16 cellular contexts compared by ENCODE assay signal in the genomic region with DNA sequence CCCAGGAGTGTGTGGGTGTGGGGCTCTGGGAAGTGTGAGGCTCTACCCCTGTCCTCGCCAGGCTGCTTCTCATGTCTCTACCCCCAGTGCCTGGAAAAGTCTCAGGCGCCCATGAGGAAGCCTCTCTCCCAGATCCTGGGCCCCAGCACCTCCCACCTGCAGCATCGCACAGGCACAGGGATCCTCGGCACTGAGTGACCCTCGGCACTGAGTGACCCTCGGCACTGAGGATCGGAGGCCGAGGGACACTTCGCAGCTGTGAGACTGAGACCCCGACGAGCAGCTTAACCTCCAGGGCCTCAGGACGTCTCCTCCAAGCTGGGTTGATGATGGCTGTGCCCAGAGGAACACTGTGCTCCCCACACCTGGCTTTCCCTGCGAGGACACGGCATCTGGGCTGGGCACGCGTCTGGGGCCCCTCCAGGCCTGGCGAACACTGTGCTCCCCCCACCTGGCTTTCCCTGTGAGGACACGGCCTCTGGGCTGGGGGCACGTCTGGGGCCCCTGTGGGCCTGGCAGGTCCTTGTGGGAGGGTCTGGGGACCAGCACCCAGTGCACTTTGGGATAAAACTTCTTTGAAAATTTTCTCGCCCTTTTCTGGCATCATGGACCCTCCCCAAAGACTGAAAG.
DNase-seq lines count a peak whose midpoint lies in the region; ATAC-seq and TF ChIP-seq lines count a peak whose summit lies in the region.
"Had no signal": no experiment of that assay in that cellular context is flagged by ENCODE, and none has a peak within 500 bp of the region (broad histone marks: within the 10 kb centered on the region; RNA-seq: fewer than 3 reads in every experiment).

No MANE protein-coding gene starts in this region.

- H3K4me1 ChIP-seq in BLaER1 (peaks cover 72% of the 10 kb centered on the region), Peyer's patch (no peaks in the 10 kb centered on the region)

- H3K27ac Mint-ChIP-seq in WTC11, result no peak overlapping the region
- no peak overlapping the region for H3K27ac Mint-ChIP-seq in activated naive CD4-positive, alpha-beta T cell treated with anti-CD3 and anti-CD28 coated beads, Interleukin-2, amount 10 ng/mL, durations not matched to agents 7 days and 5 days
- H3K27ac Mint-ChIP-seq: CD8-positive, alpha-beta T cell had no signal

- CTCF ChIA-PET in WTC11 (lab: Charles Lee), result interaction anchor here (1.0 kb wide), 1 partner anchor 10 kb away, joined by 4 read pairs; no protein-coding TSS in a partner anchor
- CTCF ChIA-PET in activated naive CD4-positive, alpha-beta T cell treated with anti-CD3 and anti-CD28 coated beads, Interleukin-2, amount 10 ng/mL, durations not matched to agents 7 days and 5 days (lab: Charles Lee), result no interaction called here

- no peak for ATAC-seq in sciatic nerve
- no peak for ATAC-seq in WTC11
- ATAC-seq in HG02884 (IDR thresholded peaks at IDR 0.05; ENCODE audit: unreplicated experiment), result no peak
- ATAC-seq: CD8-positive, alpha-beta T cell had no signal

- H3K36me3 Mint-ChIP-seq in WTC11, result no peaks in the 10 kb centered on the region
- H3K36me3 Mint-ChIP-seq in activated naive CD4-positive, alpha-beta T cell treated with anti-CD3 and anti-CD28 coated beads, Interleukin-2, amount 10 ng/mL, durations not matched to agents 7 days and 5 days, result no peaks in the 10 kb centered on the region
- H3K36me3 Mint-ChIP-seq: CD8-positive, alpha-beta T cell had no signal

- H3K36me3 ChIP-seq in BLaER1, result no peaks in the 10 kb centered on the region
- no peaks in the 10 kb centered on the region for H3K36me3 ChIP-seq in Peyer's patch

- DNase-seq in Peyer's patch (peak in 2 of 3 donors; percentile 34 to 37), islet precursor cell (peak; percentile 37), sciatic nerve (ENCODE audit: low spot score) (peak; percentile 21), WTC11 (ENCODE audit: low spot score) (no peak), NCI-H510A treated with DMSO at 0.1 percent for 48 hours (lab: John Stamatoyannopoulos, UW) (no peak)
- no peak for DNase-seq in activated naive CD4-positive, alpha-beta T cell treated with anti-CD3 and anti-CD28 coated beads, Interleukin-2, amount 10 ng/mL, durations not matched to agents 7 days and 5 days
- DNase-seq: AML-193; CD8-positive, alpha-beta T cell; GM23248; Karpas-422; NCI-H1105 treated with DMSO at 0.1 percent for 48 hours; NCI-H187 treated with DMSO at 0.1 percent for 48 hours; NCI-H2171; NCI-H510A had no signal

- peaks cover 21% of the 10 kb centered on the region; the same call in 1 of the 2 replicates for H3K27me3 ChIP-seq in BLaER1
- H3K27me3 ChIP-seq in Peyer's patch, result no peaks in the 10 kb centered on the region

- intact Hi-C loops in sciatic nerve (cut with DNase I), result no loop called here

- peak overlapping the region; percentile 15; the same call in 1 of the 2 replicates for H3K9ac ChIP-seq in BLaER1
- H3K9ac ChIP-seq: GM23248 had no signal

- peaks cover 22% of the 10 kb centered on the region for H3K4me1 Mint-ChIP-seq in WTC11
- peaks cover 3% of the 10 kb centered on the region for H3K4me1 Mint-ChIP-seq in activated naive CD4-positive, alpha-beta T cell treated with anti-CD3 and anti-CD28 coated beads, Interleukin-2, amount 10 ng/mL, durations not matched to agents 7 days and 5 days

- no peak overlapping the region for H3K4me3 Mint-ChIP-seq in WTC11
- H3K4me3 Mint-ChIP-seq in activated naive CD4-positive, alpha-beta T cell treated with anti-CD3 and anti-CD28 coated beads, Interleukin-2, amount 10 ng/mL, durations not matched to agents 7 days and 5 days, result no peak overlapping the region
- H3K4me3 Mint-ChIP-seq: CD8-positive, alpha-beta T cell had no signal

- H3K4me3 ChIP-seq in BLaER1 (peak overlapping the region; percentile 57), Peyer's patch (no peak overlapping the region)
- H3K4me3 ChIP-seq: GM23248 had no signal

- no peak for TF ChIP-seq POLR2A in Peyer's patch (IDR thresholded peaks at IDR 0.05)

- peaks cover 7% of the 10 kb centered on the region for H3K9me3 Mint-ChIP-seq in WTC11
- H3K9me3 Mint-ChIP-seq in activated naive CD4-positive, alpha-beta T cell treated with anti-CD3 and anti-CD28 coated beads, Interleukin-2, amount 10 ng/mL, durations not matched to agents 7 days and 5 days, result peaks cover 10% of the 10 kb centered on the region

- peak overlapping the region; percentile 95 for H3K4me2 ChIP-seq in BLaER1

- POLR2A ChIA-PET in WTC11 (lab: Charles Lee), result no interaction called here

- H3K9me3 ChIP-seq in BLaER1, result peaks cover 16% of the 10 kb centered on the region
- H3K9me3 ChIP-seq in Peyer's patch, result no peaks in the 10 kb centered on the region

- peak overlapping the region; percentile 73 for H3K27ac ChIP-seq in BLaER1
- H3K27ac ChIP-seq in Peyer's patch, result no peak overlapping the region
- H3K27ac ChIP-seq: GM23248 had no signal

- TF ChIP-seq CTCF in Peyer's patch (IDR thresholded peaks at IDR 0.05), result no peak
- TF ChIP-seq CTCF in WTC11 (IDR thresholded peaks at IDR 0.05), result no peak

- H3K27me3 Mint-ChIP-seq in WTC11 (ENCODE audit: low read depth), result no peaks in the 10 kb centered on the region
- peaks cover 13% of the 10 kb centered on the region for H3K27me3 Mint-ChIP-seq in activated naive CD4-positive, alpha-beta T cell treated with anti-CD3 and anti-CD28 coated beads, Interleukin-2, amount 10 ng/mL, durations not matched to agents 7 days and 5 days

- H4K20me1 ChIP-seq in BLaER1, result no peaks in the 10 kb centered on the region

TF ChIP-seq in WTC11, 78 proteins besides CTCF, POLR2A, EP300 and RAD21 (continues in another document):
- TF ChIP-seq, protein P1, sequence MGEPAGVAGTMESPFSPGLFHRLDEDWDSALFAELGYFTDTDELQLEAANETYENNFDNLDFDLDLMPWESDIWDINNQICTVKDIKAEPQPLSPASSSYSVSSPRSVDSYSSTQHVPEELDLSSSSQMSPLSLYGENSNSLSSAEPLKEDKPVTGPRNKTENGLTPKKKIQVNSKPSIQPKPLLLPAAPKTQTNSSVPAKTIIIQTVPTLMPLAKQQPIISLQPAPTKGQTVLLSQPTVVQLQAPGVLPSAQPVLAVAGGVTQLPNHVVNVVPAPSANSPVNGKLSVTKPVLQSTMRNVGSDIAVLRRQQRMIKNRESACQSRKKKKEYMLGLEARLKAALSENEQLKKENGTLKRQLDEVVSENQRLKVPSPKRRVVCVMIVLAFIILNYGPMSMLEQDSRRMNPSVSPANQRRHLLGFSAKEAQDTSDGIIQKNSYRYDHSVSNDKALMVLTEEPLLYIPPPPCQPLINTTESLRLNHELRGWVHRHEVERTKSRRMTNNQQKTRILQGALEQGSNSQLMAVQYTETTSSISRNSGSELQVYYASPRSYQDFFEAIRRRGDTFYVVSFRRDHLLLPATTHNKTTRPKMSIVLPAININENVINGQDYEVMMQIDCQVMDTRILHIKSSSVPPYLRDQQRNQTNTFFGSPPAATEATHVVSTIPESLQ (CRISPR knock-in tag; IDR thresholded peaks at IDR 0.05), result no peak
- TF ChIP-seq ZNF281 (CRISPR knock-in tag; IDR thresholded peaks at IDR 0.05) (no peak), ZNF423 (CRISPR knock-in tag; IDR thresholded peaks at IDR 0.05) (no peak), JAZF1 (CRISPR knock-in tag; IDR thresholded peaks at IDR 0.05) (no peak), ZNF396 (CRISPR knock-in tag; IDR thresholded peaks at IDR 0.05; ENCODE audit: borderline replicate concordance) (no peak), SMAD4 (CRISPR knock-in tag; IDR thresholded peaks at IDR 0.05) (no peak), E2F5 (CRISPR knock-in tag; IDR thresholded peaks at IDR 0.05) (no peak), FOXK1 (CRISPR knock-in tag; IDR thresholded peaks at IDR 0.05) (no peak), SMAD3 (CRISPR knock-in tag; IDR thresholded peaks at IDR 0.05; ENCODE audit: borderline replicate concordance) (no peak), ZNF219 (CRISPR knock-in tag; IDR thresholded peaks at IDR 0.05; ENCODE audit: borderline replicate concordance) (no peak)
- TF ChIP-seq, protein P2, sequence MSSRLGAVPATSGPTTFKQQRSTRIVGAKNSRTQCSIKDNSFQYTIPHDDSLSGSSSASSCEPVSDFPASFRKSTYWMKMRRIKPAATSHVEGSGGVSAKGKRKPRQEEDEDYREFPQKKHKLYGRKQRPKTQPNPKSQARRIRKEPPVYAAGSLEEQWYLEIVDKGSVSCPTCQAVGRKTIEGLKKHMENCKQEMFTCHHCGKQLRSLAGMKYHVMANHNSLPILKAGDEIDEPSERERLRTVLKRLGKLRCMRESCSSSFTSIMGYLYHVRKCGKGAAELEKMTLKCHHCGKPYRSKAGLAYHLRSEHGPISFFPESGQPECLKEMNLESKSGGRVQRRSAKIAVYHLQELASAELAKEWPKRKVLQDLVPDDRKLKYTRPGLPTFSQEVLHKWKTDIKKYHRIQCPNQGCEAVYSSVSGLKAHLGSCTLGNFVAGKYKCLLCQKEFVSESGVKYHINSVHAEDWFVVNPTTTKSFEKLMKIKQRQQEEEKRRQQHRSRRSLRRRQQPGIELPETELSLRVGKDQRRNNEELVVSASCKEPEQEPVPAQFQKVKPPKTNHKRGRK (CRISPR knock-in tag; IDR thresholded peaks at IDR 0.05; ENCODE audit: borderline replicate concordance), result no peak

Comparison
In these comparisons a context has a peak if more than half of its experiments do, and no peak if none do; other contexts are left out.
1. DNase-seq: peak in Peyer's patch (2 of 3), islet precursor cell (single experiment) and sciatic nerve (single experiment); none in WTC11 (single experiment), NCI-H510A treated with DMSO at 0.1 percent for 48 hours (single experiment) and activated naive CD4-positive, alpha-beta T cell treated with anti-CD3 and anti-CD28 coated beads, Interleukin-2, amount 10 ng/mL, durations not matched to agents 7 days and 5 days (single experiment).